ENCODE assay signal across 8 cellular contexts in genomic region chr16:87463722-87464690, GRCh38. TPM values are rescaled to one million over a fixed set of nuclear protein-coding genes. Genes with fewer than 3 reads are reported as not detected.
DNase-seq lines count a peak whose midpoint lies in the region; ATAC-seq, FAIRE-seq and TF ChIP-seq lines count a peak whose summit lies in the region.

No MANE protein-coding gene starts in this region.

- WGBS in spleen, 5 donors, result 39 to 48% (median 42%) methylated on average over 21 to 22 of the region's 22 CpGs

- no peak for FAIRE-seq in GM12892 (lab: Jason Lieb, UNC)

- intact Hi-C loops in left ventricle myocardium inferior (cut with micrococcal nuclease), result no loop called here
- intact Hi-C loops in spleen (cut with DNase I; ENCODE audit: low total_unique reads), result no loop called here

- peaks cover 2% of the 10 kb centered on the region for H3K36me3 Mint-ChIP-seq in activated naive CD4-positive, alpha-beta T cell treated with anti-CD3 and anti-CD28 coated beads, Interleukin-2, amount 10 ng/mL, durations not matched to agents 7 days and 5 days

- H3K27me3 Mint-ChIP-seq in activated naive CD4-positive, alpha-beta T cell treated with anti-CD3 and anti-CD28 coated beads, Interleukin-2, amount 10 ng/mL, durations not matched to agents 7 days and 5 days, result no peaks in the 10 kb centered on the region

- DNase-seq in Daoy (ENCODE audit: low read depth) (peak; percentile 88), MV-4-11 (lab: John Stamatoyannopoulos, UW) (peak; percentile 88), left ventricle myocardium inferior (no peak), spleen (no peak), NCI-H82 (lab: John Stamatoyannopoulos, UW) (no peak), GM12892 (ENCODE audit: insufficient read length) (no peak)
- DNase-seq in activated naive CD4-positive, alpha-beta T cell treated with anti-CD3 and anti-CD28 coated beads, Interleukin-2, amount 10 ng/mL, durations not matched to agents 7 days and 5 days, result peak; percentile 43

- peak overlapping the region; percentile 46 for H3K27ac Mint-ChIP-seq in activated naive CD4-positive, alpha-beta T cell treated with anti-CD3 and anti-CD28 coated beads, Interleukin-2, amount 10 ng/mL, durations not matched to agents 7 days and 5 days

- H3K36me3 ChIP-seq in left ventricle myocardium inferior (peaks cover 8% of the 10 kb centered on the region), spleen (peaks cover 0 to 15% (median 5%) of the 10 kb centered on the region in 6 donors)

- peak overlapping the region; percentile 44 for H3K4me3 ChIP-seq in left ventricle myocardium inferior
- H3K4me3 ChIP-seq in spleen, result peak overlapping the region in 1 of 8 donors; percentile 38

- peak overlapping the region; percentile 29 for H3K4me3 Mint-ChIP-seq in activated naive CD4-positive, alpha-beta T cell treated with anti-CD3 and anti-CD28 coated beads, Interleukin-2, amount 10 ng/mL, durations not matched to agents 7 days and 5 days

- TF ChIP-seq CTCF in left ventricle myocardium inferior (IDR thresholded peaks at IDR 0.05; ENCODE audit: borderline replicate concordance), result no peak
- no peak for TF ChIP-seq CTCF in spleen (IDR thresholded peaks at IDR 0.05 in 8 of 11, conservative IDR thresholded peaks at IDR 0.05 in 3 of 11)

- no peak for ATAC-seq in GM21515 (IDR thresholded peaks at IDR 0.05; ENCODE audit: unreplicated experiment)

- TF ChIP-seq POLR2A in spleen (IDR thresholded peaks at IDR 0.05) (no peak), GM12892 (IDR thresholded peaks at IDR 0.05; ENCODE audit: low read depth, low read length) (no peak)

- no peaks in the 10 kb centered on the region for H3K9me3 ChIP-seq in left ventricle myocardium inferior (replicated peaks)
- H3K9me3 ChIP-seq in spleen, result no peaks in the 10 kb centered on the region

- peaks cover 49% of the 10 kb centered on the region for H3K4me1 Mint-ChIP-seq in activated naive CD4-positive, alpha-beta T cell treated with anti-CD3 and anti-CD28 coated beads, Interleukin-2, amount 10 ng/mL, durations not matched to agents 7 days and 5 days

- peaks cover 83% of the 10 kb centered on the region for H3K4me1 ChIP-seq in left ventricle myocardium inferior
- H3K4me1 ChIP-seq in spleen, result peaks cover 25 to 56% (median 41%) of the 10 kb centered on the region in 6 donors

- H3K27me3 ChIP-seq in left ventricle myocardium inferior (ENCODE audit: low read depth) (no peaks in the 10 kb centered on the region), spleen (replicated peaks in 1 of 7) (peaks cover 0 to 3% (median 0%) of the 10 kb centered on the region in 7 donors)

- H3K9me3 Mint-ChIP-seq in activated naive CD4-positive, alpha-beta T cell treated with anti-CD3 and anti-CD28 coated beads, Interleukin-2, amount 10 ng/mL, durations not matched to agents 7 days and 5 days, result no peaks in the 10 kb centered on the region

- CTCF ChIA-PET in activated naive CD4-positive, alpha-beta T cell treated with anti-CD3 and anti-CD28 coated beads, Interleukin-2, amount 10 ng/mL, durations not matched to agents 7 days and 5 days (lab: Charles Lee), result interaction anchor here (0.7 to 1.9 kb wide), 4 partner anchors 9 to 172 kb away, joined by 3 to 6 read pairs (median 4); no protein-coding TSS in a partner anchor

- H3K27ac ChIP-seq in left ventricle myocardium inferior (replicated peaks) (peak overlapping the region; percentile 88), spleen (peak overlapping the region; percentile 22 to 75 (median 70))

RNA-seq across cellular contexts. Expression of gene ZCCHC14, which starts 28.8 kb away (rescaled TPM):
- 3.0 and 4.2 TPM in 2 replicates for total RNA-seq in Daoy (2014; rRNA removed; shearing (Covaris generic))
- total RNA-seq in left ventricle myocardium inferior (15.9 TPM), spleen (10 to 100 TPM; 11.4 to 18.3 (median 14.2) TPM)
- 1 to 10 TPM; 1.6 to 3.7 (median 1.8) TPM for polyA plus RNA-seq in spleen
- polyA plus RNA-seq in GM12892 (2012; ENCODE audit: missing spikeins), result 0.30 TPM

Comparison
In these comparisons a context has a peak if more than half of its experiments do, and no peak if none do; other contexts are left out.
1. DNase-seq: peak in Daoy (single experiment), MV-4-11 (single experiment) and activated naive CD4-positive, alpha-beta T cell treated with anti-CD3 and anti-CD28 coated beads, Interleukin-2, amount 10 ng/mL, durations not matched to agents 7 days and 5 days (single experiment); none in left ventricle myocardium inferior (single experiment), spleen (single experiment), NCI-H82 (single experiment) and GM12892 (single experiment).